In genomic region chr16:72789921-72790320, GRCh38 we compare ENCODE assay signal across 24 cellular contexts.
DNase-seq lines count a peak whose midpoint lies in the region; ATAC-seq, FAIRE-seq and TF ChIP-seq lines count a peak whose summit lies in the region.
"Had no signal": no experiment of that assay in that cellular context is flagged by ENCODE, and none has a peak within 500 bp of the region (broad histone marks: within the 10 kb centered on the region; RNA-seq: fewer than 3 reads in every experiment).

No MANE protein-coding gene starts in this region.

- H3K4me3 Mint-ChIP-seq in osteocyte (ENCODE audit: unreplicated experiment): no peak overlapping the region
- H3K4me3 Mint-ChIP-seq: GM23338, H9 had no signal

- no peaks in the 10 kb centered on the region for H4K20me1 ChIP-seq in HepG2 (ENCODE audit: insufficient read depth, low read length)
- H4K20me1 ChIP-seq: BLaER1 had no signal

- ATAC-seq in HepG2 (no peak), right lobe of liver (no peak), HG02623 (IDR thresholded peaks at IDR 0.05; ENCODE audit: unreplicated experiment) (no peak), GM21360 (IDR thresholded peaks at IDR 0.05; ENCODE audit: unreplicated experiment) (no peak)
- ATAC-seq: CD8-positive, alpha-beta T cell; GM12878; GM23338; HCT116 had no signal

- H3K4me1 Mint-ChIP-seq in osteocyte (ENCODE audit: unreplicated experiment): peaks cover 47% of the 10 kb centered on the region

- no peak for TF ChIP-seq EP300 in HepG2 (IDR thresholded peaks at IDR 0.05; ENCODE audit: low read depth in 2 of 2, low read length in 2 of 2)
- TF ChIP-seq EP300 in HepG2 (CRISPR knock-in tag; IDR thresholded peaks at IDR 0.05; ENCODE audit: borderline replicate concordance): no peak
- TF ChIP-seq EP300 in esophagus muscularis mucosa (IDR thresholded peaks at IDR 0.05): no peak

- DNase-seq in HepG2 (ENCODE audit: low spot score): no peak
- no peak for DNase-seq in right lobe of liver
- DNase-seq in esophagus muscularis mucosa (ENCODE audit: extremely low spot score): peak; percentile 87
- DNase-seq in osteocyte (ENCODE audit: extremely low spot score, unreplicated experiment): no peak
- no peak for DNase-seq in DMS 273 (lab: John Stamatoyannopoulos, UW; ENCODE audit: unreplicated experiment)
- DNase-seq: Caco-2; CD4-positive, CD25-positive, alpha-beta regulatory T cell; CD8-positive, alpha-beta T cell; DMS 273 treated with DMSO at 0.1 percent for 48 hours; DMS79; EL; GDM1; H9 had no signal

- H3K27me3 ChIP-seq in HepG2 (ENCODE audit: control insufficient read depth in 1 of 2, insufficient read depth in 2 of 2, low read length in 2 of 2) (no peaks in the 10 kb centered on the region), right lobe of liver (no peaks in the 10 kb centered on the region), esophagus muscularis mucosa (no peaks in the 10 kb centered on the region)
- H3K27me3 ChIP-seq: BLaER1 had no signal

- H3K4me3 ChIP-seq in HepG2 (replicated peaks in 1 of 3; ENCODE audit: insufficient read depth in 1 of 3, low read depth in 2 of 3, low read length in 3 of 3): no peak overlapping the region
- H3K4me3 ChIP-seq in right lobe of liver: no peak overlapping the region
- H3K4me3 ChIP-seq in esophagus muscularis mucosa: no peak overlapping the region
- H3K4me3 ChIP-seq: BLaER1, GM12878, GM23338 had no signal

- in situ Hi-C loops in HepG2 (cut with HindIII; ENCODE audit: extremely low pct_ligation_motif_present, low pct_unique_long_range_greater_than_20kb): no loop called here

- H3K9me3 ChIP-seq in HepG2 (ENCODE audit: low read length): no peaks in the 10 kb centered on the region
- H3K9me3 ChIP-seq in right lobe of liver: no peaks in the 10 kb centered on the region
- H3K9me3 ChIP-seq in esophagus muscularis mucosa: no peaks in the 10 kb centered on the region
- H3K9me3 ChIP-seq: Caco-2 had no signal

- intact Hi-C loops in HepG2 (cut with micrococcal nuclease; ENCODE audit: unreplicated experiment): no loop called here
- intact Hi-C loops in right lobe of liver (cut with DNase I): no loop called here
- intact Hi-C loops in esophagus muscularis mucosa (cut with DNase I): no loop called here

- CTCF ChIA-PET in HepG2 (lab: Yijun Ruan, JAX; ENCODE audit: low intra/inter-chr PET ratio, low total read pairs): no interaction called here

- POLR2A ChIA-PET in HepG2 (lab: Yijun Ruan, JAX): no interaction called here

- no peak for TF ChIP-seq RAD21 in HepG2 (CRISPR knock-in tag; IDR thresholded peaks at IDR 0.05)

- no peaks in the 10 kb centered on the region for H3K79me2 ChIP-seq in HepG2 (ENCODE audit: insufficient read depth, low read length)

- TF ChIP-seq POLR2A in HepG2 (IDR thresholded peaks at IDR 0.05; ENCODE audit: insufficient read depth in 1 of 2, low read depth in 2 of 2, low read length in 2 of 2) (no peak), right lobe of liver (IDR thresholded peaks at IDR 0.05) (no peak), esophagus muscularis mucosa (IDR thresholded peaks at IDR 0.05; ENCODE audit: low read depth) (no peak)

- BruUV-seq in HepG2 (replicated peaks; lab: Mats Ljungman, UMichigan): no TSS peak

- H3K36me3 ChIP-seq in HepG2 (replicated peaks in 1 of 2; ENCODE audit: control insufficient read depth in 1 of 2, insufficient read depth in 2 of 2, low read length in 2 of 2): peaks cover 33 to 70% of the 10 kb centered on the region in 2 experiments
- peaks cover 0 to 6% (median 0%) of the 10 kb centered on the region in 4 donors for H3K36me3 ChIP-seq in right lobe of liver
- peaks cover 14 to 58% (median 39%) of the 10 kb centered on the region in 4 donors for H3K36me3 ChIP-seq in esophagus muscularis mucosa

- WGBS in HepG2 (ENCODE audit: low lambda C conversion rate): 98% methylated on average over 5 of the region's 5 CpGs
- WGBS in right lobe of liver (ENCODE audit: insufficient coverage, low coverage, low lambda C conversion rate, missing lambda C conversion rate): 98% methylated on average over 3 of the region's 5 CpGs
- WGBS in esophagus muscularis mucosa: 96% methylated on average over 5 of the region's 5 CpGs

- peak overlapping the region; percentile 99 for H3K27ac Mint-ChIP-seq in osteocyte (ENCODE audit: unreplicated experiment)
- H3K27ac Mint-ChIP-seq: B cell; CD4-positive, CD25-positive, alpha-beta regulatory T cell; CD8-positive, alpha-beta T cell; GM23338; H9 had no signal

- H3K36me3 Mint-ChIP-seq in osteocyte (ENCODE audit: unreplicated experiment): peaks cover 51% of the 10 kb centered on the region
- H3K36me3 Mint-ChIP-seq: CD4-positive, CD25-positive, alpha-beta regulatory T cell had no signal

- no peak for TF ChIP-seq CTCF in HepG2 (CRISPR knock-in tag; IDR thresholded peaks at IDR 0.05)
- no peak for TF ChIP-seq CTCF in right lobe of liver (IDR thresholded peaks at IDR 0.05)
- no peak for TF ChIP-seq CTCF in esophagus muscularis mucosa (IDR thresholded peaks at IDR 0.05)
- no peak for TF ChIP-seq CTCF in osteocyte (IDR thresholded peaks at IDR 0.05)

- no peaks in the 10 kb centered on the region for H3K4me1 ChIP-seq in HepG2 (ENCODE audit: insufficient read depth, low read length)
- H3K4me1 ChIP-seq in right lobe of liver: no peaks in the 10 kb centered on the region
- peaks cover 0 to 25% (median 16%) of the 10 kb centered on the region in 4 donors for H3K4me1 ChIP-seq in esophagus muscularis mucosa
- H3K4me1 ChIP-seq: Caco-2 had no signal

- no peaks in the 10 kb centered on the region for H3K9me3 Mint-ChIP-seq in osteocyte (ENCODE audit: unreplicated experiment)
- H3K9me3 Mint-ChIP-seq: CD8-positive, alpha-beta T cell; GM23338; H9 had no signal

- H3K27ac ChIP-seq in HepG2 (ENCODE audit: extremely low read length, insufficient read depth, low read length) (no peak overlapping the region), right lobe of liver (no peak overlapping the region), esophagus muscularis mucosa (replicated peaks in 1 of 4) (no peak overlapping the region)
- H3K27ac ChIP-seq: 22Rv1, BLaER1, C4-2B had no signal

- FAIRE-seq in HepG2 (lab: Jason Lieb, UNC): no peak
- FAIRE-seq: A204.1, GM12878, GM19239 had no signal

- no peak overlapping the region for H3K4me2 ChIP-seq in HepG2 (ENCODE audit: low read depth, low read length)
- H3K4me2 ChIP-seq: GM23338 had no signal

- no peak overlapping the region for H3K9ac ChIP-seq in HepG2 (ENCODE audit: insufficient read depth, low read depth, low read length)
- H3K9ac ChIP-seq: BLaER1 had no signal

- no peak overlapping the region for H2AFZ ChIP-seq in HepG2 (ENCODE audit: low read length)
- H2AFZ ChIP-seq: GM23338 had no signal

- H3K27me3 Mint-ChIP-seq in osteocyte (ENCODE audit: unreplicated experiment): no peaks in the 10 kb centered on the region

TF ChIP-seq in HepG2, 621 proteins besides CTCF, POLR2A, EP300 and RAD21:
- TF ChIP-seq MXI1 (IDR thresholded peaks at IDR 0.05; ENCODE audit: borderline replicate concordance, low read depth, low read length): no peak
- TF ChIP-seq KLF16 (CRISPR knock-in tag; IDR thresholded peaks at IDR 0.05): no peak
- peak; percentile 61 for TF ChIP-seq RBM22 (optimal IDR thresholded peaks at IDR 0.05; ENCODE audit: low read length)
